ENCODE assay signal across 14 cellular contexts in the genomic region with DNA sequence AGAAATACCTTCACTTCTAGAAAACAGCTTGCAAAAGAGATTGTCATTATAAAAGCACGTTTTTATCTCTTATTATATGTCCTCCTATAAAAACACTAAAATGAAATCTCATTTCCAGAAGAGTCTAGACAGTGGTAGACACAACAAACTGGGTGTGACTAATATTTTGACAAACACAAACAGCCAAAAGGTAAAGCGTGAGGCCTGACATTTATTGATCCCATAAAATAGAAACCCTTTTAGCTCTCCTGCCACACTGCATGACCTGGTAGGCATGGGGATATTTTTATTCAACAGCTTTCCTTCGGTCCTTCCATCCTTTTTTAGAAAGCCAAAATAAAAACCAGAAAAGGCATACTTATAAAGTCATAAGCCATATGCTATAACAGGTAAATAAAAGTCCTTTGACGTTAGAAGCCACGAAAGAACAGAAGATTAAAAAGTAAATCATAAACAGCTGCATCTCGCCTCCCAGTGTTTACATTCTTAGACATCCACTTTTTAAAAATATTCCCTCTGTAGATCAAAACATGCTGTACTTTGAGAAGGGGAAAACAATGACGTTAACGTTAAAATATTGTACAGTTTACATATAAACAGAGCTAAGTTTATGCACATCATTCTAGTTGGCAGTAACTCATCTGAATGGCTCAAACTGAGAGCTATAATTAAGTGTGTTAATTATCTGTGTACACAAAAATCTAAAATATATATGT. TPM values are rescaled to one million over a fixed set of nuclear protein-coding genes. Genes with fewer than 3 reads are reported as not detected.
DNase-seq lines count a peak whose midpoint lies in the region; ATAC-seq and TF ChIP-seq lines count a peak whose summit lies in the region.
"Had no signal": no experiment of that assay in that cellular context is flagged by ENCODE, and none has a peak within 500 bp of the region (broad histone marks: within the 10 kb centered on the region; RNA-seq: fewer than 3 reads in every experiment).

No MANE protein-coding gene starts in this region.

- H2AFZ ChIP-seq in GM23338, result no peak overlapping the region

- H3K4me2 ChIP-seq in GM23338, result no peak overlapping the region

- H3K27ac ChIP-seq in GM23338 (ENCODE audit: low read depth) (no peak overlapping the region), skeletal muscle tissue (ENCODE audit: low read depth, low read length) (peak overlapping the region; percentile 69)

- H3K4me3 Mint-ChIP-seq in GM23338, result no peak overlapping the region
- H3K4me3 Mint-ChIP-seq: activated naive CD4-positive, alpha-beta T cell treated with anti-CD3 and anti-CD28 coated beads, Interleukin-2, amount 50 U/mL, for 24 hours; CD4-positive, alpha-beta T cell had no signal

- no peaks in the 10 kb centered on the region for H3K36me3 Mint-ChIP-seq in GM23338 (ENCODE audit: low read depth)

- TF ChIP-seq POLR2A in lower leg skin (IDR thresholded peaks at IDR 0.05), result no peak

- DNase-seq in GM23338 (ENCODE audit: low spot score), result no peak
- peak; percentile 85 for DNase-seq in adipocyte (ENCODE audit: low read depth)
- peak; percentile 63 for DNase-seq in fibroblast of the conjunctiva (ENCODE audit: low read depth)
- DNase-seq in lower leg skin (ENCODE audit: low spot score in 2 of 2), result no peak
- DNase-seq in NCI-H187 (lab: John Stamatoyannopoulos, UW), result no peak
- DNase-seq: CD4-positive, alpha-beta T cell; left lung; NCI-H510A; nucleus accumbens; SHP77 had no signal

- H3K4me1 Mint-ChIP-seq in GM23338, result peaks cover 18% of the 10 kb centered on the region

- H4K20me1 ChIP-seq in GM23338 (replicated peaks; ENCODE audit: insufficient read depth), result no peaks in the 10 kb centered on the region

- H3K27ac Mint-ChIP-seq in GM23338, result peak overlapping the region; percentile 60; the same call in 1 of the 2 replicates
- H3K27ac Mint-ChIP-seq: activated naive CD4-positive, alpha-beta T cell treated with anti-CD3 and anti-CD28 coated beads, Interleukin-2, amount 50 U/mL, for 24 hours; CD4-positive, alpha-beta T cell had no signal

- no peaks in the 10 kb centered on the region for H3K9me3 Mint-ChIP-seq in GM23338
- H3K9me3 Mint-ChIP-seq: activated naive CD4-positive, alpha-beta T cell treated with anti-CD3 and anti-CD28 coated beads, Interleukin-2, amount 50 U/mL, for 24 hours; CD4-positive, alpha-beta T cell had no signal

- H3K4me3 ChIP-seq in GM23338 (no peak overlapping the region), adipocyte (ENCODE audit: low read length) (no peak overlapping the region), skeletal muscle tissue (ENCODE audit: low read length in 3 of 3) (peak overlapping the region in 1 of 3 donors; percentile 16), lower leg skin (ENCODE audit: low read depth, poor library complexity, severe bottlenecking) (no peak overlapping the region)
- H3K4me3 ChIP-seq: left lung had no signal

- H3K9me3 ChIP-seq in adipocyte (ENCODE audit: control insufficient read depth, low read length) (no peaks in the 10 kb centered on the region), skeletal muscle tissue (ENCODE audit: control insufficient read depth in 3 of 3, low read length in 3 of 3) (no peaks in the 10 kb centered on the region)
- H3K9me3 ChIP-seq: left lung had no signal

- TF ChIP-seq CTCF in GM23338 (conservative IDR thresholded peaks at IDR 0.05; ENCODE audit: low read depth in 2 of 2) (no peak), lower leg skin (IDR thresholded peaks at IDR 0.05) (no peak)

- H3K79me2 ChIP-seq in GM23338 (replicated peaks; ENCODE audit: insufficient read depth), result peaks cover 51% of the 10 kb centered on the region

- H3K4me1 ChIP-seq in GM23338 (ENCODE audit: insufficient read depth) (peaks cover 25% of the 10 kb centered on the region), adipocyte (ENCODE audit: control insufficient read depth, insufficient read depth, low read length) (peaks cover 39% of the 10 kb centered on the region), skeletal muscle tissue (ENCODE audit: control insufficient read depth in 3 of 3, insufficient read depth in 3 of 3, low read length in 3 of 3) (peaks cover 21 to 32% (median 24%) of the 10 kb centered on the region in 3 donors)

- no peaks in the 10 kb centered on the region; the same call in 1 of the 2 replicates for H3K9me2 ChIP-seq in GM23338 (ENCODE audit: insufficient read depth)

- 43 to 44% methylated on average over 8 of the region's 8 CpGs for WGBS in lower leg skin, 2 donors

- no peaks in the 10 kb centered on the region for H3K36me3 ChIP-seq in GM23338 (ENCODE audit: insufficient read depth)
- no peaks in the 10 kb centered on the region for H3K36me3 ChIP-seq in adipocyte (ENCODE audit: control insufficient read depth, insufficient read depth, low read length, severe bottlenecking)
- no peaks in the 10 kb centered on the region for H3K36me3 ChIP-seq in skeletal muscle tissue (ENCODE audit: control insufficient read depth in 3 of 3, insufficient read depth in 3 of 3, low read length in 3 of 3)
- H3K36me3 ChIP-seq: left lung had no signal

- no peak for ATAC-seq in GM23338
- ATAC-seq in HG03565 (IDR thresholded peaks at IDR 0.05; ENCODE audit: unreplicated experiment), result no peak
- ATAC-seq in GM19455 (IDR thresholded peaks at IDR 0.05; ENCODE audit: unreplicated experiment), result no peak

- H3K9ac ChIP-seq in adipocyte (ENCODE audit: low read length), result peak overlapping the region; percentile 25
- H3K9ac ChIP-seq in skeletal muscle tissue (ENCODE audit: low read depth in 1 of 3, low read length in 3 of 3), result peak overlapping the region; percentile 52 to 74 (median 57)

- no peaks in the 10 kb centered on the region for H3K27me3 ChIP-seq in GM23338 (ENCODE audit: insufficient read depth)
- no peaks in the 10 kb centered on the region for H3K27me3 ChIP-seq in adipocyte (replicated peaks; ENCODE audit: control insufficient read depth, insufficient read depth, low read length)
- no peaks in the 10 kb centered on the region for H3K27me3 ChIP-seq in skeletal muscle tissue (ENCODE audit: control insufficient read depth in 3 of 3, insufficient read depth in 3 of 3, low read length in 3 of 3)
- H3K27me3 ChIP-seq: left lung had no signal

- no peaks in the 10 kb centered on the region for H3K27me3 Mint-ChIP-seq in GM23338 (ENCODE audit: insufficient read depth, low read depth, poor library complexity)
- H3K27me3 Mint-ChIP-seq: activated naive CD4-positive, alpha-beta T cell treated with anti-CD3 and anti-CD28 coated beads, Interleukin-2, amount 50 U/mL, for 24 hours; CD4-positive, alpha-beta T cell had no signal

- no peaks in the 10 kb centered on the region for H3F3A ChIP-seq in GM23338 (replicated peaks; ENCODE audit: low read depth)

- intact Hi-C loops in lower leg skin (cut with DNase I; ENCODE audit: low total_unique reads), result no loop called here

TF ChIP-seq in GM23338, 12 proteins besides CTCF, POLR2A, EP300 and RAD21 (continues in another document):
- TF ChIP-seq POLR2AphosphoS5 (IDR thresholded peaks at IDR 0.05; ENCODE audit: low read depth) (no peak), EZH2 (IDR thresholded peaks at IDR 0.05; ENCODE audit: low read depth, unreplicated experiment) (no peak), JUNB (IDR thresholded peaks at IDR 0.05; ENCODE audit: unreplicated experiment) (no peak), ZNF114 (CRISPR knock-in tag; IDR thresholded peaks at IDR 0.05) (no peak), EZH2phosphoT487 (IDR thresholded peaks at IDR 0.05; ENCODE audit: unreplicated experiment) (no peak), ZNF331 (CRISPR knock-in tag; IDR thresholded peaks at IDR 0.05; ENCODE audit: low read depth) (no peak), NANOG (IDR thresholded peaks at IDR 0.05; ENCODE audit: borderline replicate concordance) (no peak)
- TF ChIP-seq, protein P1, sequence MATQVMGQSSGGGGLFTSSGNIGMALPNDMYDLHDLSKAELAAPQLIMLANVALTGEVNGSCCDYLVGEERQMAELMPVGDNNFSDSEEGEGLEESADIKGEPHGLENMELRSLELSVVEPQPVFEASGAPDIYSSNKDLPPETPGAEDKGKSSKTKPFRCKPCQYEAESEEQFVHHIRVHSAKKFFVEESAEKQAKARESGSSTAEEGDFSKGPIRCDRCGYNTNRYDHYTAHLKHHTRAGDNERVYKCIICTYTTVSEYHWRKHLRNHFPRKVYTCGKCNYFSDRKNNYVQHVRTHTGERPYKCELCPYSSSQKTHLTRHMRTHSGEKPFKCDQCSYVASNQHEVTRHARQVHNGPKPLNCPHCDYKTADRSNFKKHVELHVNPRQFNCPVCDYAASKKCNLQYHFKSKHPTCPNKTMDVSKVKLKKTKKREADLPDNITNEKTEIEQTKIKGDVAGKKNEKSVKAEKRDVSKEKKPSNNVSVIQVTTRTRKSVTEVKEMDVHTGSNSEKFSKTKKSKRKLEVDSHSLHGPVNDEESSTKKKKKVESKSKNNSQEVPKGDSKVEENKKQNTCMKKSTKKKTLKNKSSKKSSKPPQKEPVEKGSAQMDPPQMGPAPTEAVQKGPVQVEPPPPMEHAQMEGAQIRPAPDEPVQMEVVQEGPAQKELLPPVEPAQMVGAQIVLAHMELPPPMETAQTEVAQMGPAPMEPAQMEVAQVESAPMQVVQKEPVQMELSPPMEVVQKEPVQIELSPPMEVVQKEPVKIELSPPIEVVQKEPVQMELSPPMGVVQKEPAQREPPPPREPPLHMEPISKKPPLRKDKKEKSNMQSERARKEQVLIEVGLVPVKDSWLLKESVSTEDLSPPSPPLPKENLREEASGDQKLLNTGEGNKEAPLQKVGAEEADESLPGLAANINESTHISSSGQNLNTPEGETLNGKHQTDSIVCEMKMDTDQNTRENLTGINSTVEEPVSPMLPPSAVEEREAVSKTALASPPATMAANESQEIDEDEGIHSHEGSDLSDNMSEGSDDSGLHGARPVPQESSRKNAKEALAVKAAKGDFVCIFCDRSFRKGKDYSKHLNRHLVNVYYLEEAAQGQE (IDR thresholded peaks at IDR 0.05; ENCODE audit: unreplicated experiment), result no peak

RNA-seq across cellular contexts. Expression of gene IRS1, which starts 44.6 kb away (rescaled TPM):
- 20.4 and 26.2 TPM in 2 replicates for total RNA-seq in GM23338 (2014; rRNA removed; shearing (Covaris generic))
- polyA plus RNA-seq in GM23338 (2016; fragmentation: Nextera tagmentation; extraction: Ambion mirVana), result 6.2 and 6.9 TPM in 2 replicates
- total RNA-seq in skeletal muscle tissue, result 13.0 TPM
- 10 to 100 TPM; 16.9 to 55.0 (median 25.4) TPM for total RNA-seq in lower leg skin

Comparison
In these comparisons a context has a peak if more than half of its experiments do, and no peak if none do; other contexts are left out.
1. DNase-seq: peak in adipocyte (single experiment) and fibroblast of the conjunctiva (single experiment); none in GM23338 (single experiment), lower leg skin (0 of 2) and NCI-H187 (0 of 2).